1 cellular context compared by ENCODE assay signal in the genomic region with DNA sequence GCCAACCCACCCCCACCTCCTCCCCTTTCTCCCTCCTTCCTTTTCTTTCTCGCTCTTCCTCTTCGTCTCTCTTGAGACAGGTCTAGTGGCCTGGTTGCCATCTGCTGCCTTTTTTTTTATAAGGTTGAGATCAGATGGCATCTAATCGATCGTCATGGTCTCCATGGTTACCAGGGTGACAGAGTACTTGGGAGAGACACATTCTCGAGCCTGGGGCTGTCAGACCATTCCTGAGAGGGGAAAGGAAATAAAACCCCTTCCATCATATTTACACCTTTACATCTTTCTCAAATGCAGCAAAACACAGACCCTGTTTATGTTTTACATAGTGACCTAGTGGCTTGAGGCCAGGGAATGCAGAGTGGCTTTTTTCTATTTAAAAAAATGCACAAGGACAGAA.
TF ChIP-seq lines count a peak whose summit lies in the region.

No MANE protein-coding gene starts in this region.

TF ChIP-seq in GM23338, 12 proteins besides CTCF, POLR2A, EP300 and RAD21 (continued from another document):
- TF ChIP-seq, protein P1, sequence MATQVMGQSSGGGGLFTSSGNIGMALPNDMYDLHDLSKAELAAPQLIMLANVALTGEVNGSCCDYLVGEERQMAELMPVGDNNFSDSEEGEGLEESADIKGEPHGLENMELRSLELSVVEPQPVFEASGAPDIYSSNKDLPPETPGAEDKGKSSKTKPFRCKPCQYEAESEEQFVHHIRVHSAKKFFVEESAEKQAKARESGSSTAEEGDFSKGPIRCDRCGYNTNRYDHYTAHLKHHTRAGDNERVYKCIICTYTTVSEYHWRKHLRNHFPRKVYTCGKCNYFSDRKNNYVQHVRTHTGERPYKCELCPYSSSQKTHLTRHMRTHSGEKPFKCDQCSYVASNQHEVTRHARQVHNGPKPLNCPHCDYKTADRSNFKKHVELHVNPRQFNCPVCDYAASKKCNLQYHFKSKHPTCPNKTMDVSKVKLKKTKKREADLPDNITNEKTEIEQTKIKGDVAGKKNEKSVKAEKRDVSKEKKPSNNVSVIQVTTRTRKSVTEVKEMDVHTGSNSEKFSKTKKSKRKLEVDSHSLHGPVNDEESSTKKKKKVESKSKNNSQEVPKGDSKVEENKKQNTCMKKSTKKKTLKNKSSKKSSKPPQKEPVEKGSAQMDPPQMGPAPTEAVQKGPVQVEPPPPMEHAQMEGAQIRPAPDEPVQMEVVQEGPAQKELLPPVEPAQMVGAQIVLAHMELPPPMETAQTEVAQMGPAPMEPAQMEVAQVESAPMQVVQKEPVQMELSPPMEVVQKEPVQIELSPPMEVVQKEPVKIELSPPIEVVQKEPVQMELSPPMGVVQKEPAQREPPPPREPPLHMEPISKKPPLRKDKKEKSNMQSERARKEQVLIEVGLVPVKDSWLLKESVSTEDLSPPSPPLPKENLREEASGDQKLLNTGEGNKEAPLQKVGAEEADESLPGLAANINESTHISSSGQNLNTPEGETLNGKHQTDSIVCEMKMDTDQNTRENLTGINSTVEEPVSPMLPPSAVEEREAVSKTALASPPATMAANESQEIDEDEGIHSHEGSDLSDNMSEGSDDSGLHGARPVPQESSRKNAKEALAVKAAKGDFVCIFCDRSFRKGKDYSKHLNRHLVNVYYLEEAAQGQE (IDR thresholded peaks at IDR 0.05; ENCODE audit: unreplicated experiment), result no peak
TF ChIP-seq in GM23338: peak in this region for 0.
